2 cellular contexts compared by ENCODE assay signal in genomic region chr20:58293453-58293852, GRCh38.
TF ChIP-seq lines count a peak whose summit lies in the region.

No MANE protein-coding gene starts in this region.

TF ChIP-seq in IMR-90, 13 proteins besides CTCF, POLR2A, EP300 and RAD21:
- no peak for TF ChIP-seq CEBPB (IDR thresholded peaks at IDR 0.05; ENCODE audit: low read depth, low read length)
- no peak for TF ChIP-seq FOS (IDR thresholded peaks at IDR 0.05; ENCODE audit: low read depth, low read length)
- TF ChIP-seq MXI1 (IDR thresholded peaks at IDR 0.05; ENCODE audit: borderline replicate concordance, low read depth, low read length), result no peak
- no peak for TF ChIP-seq BHLHE40 (IDR thresholded peaks at IDR 0.05; ENCODE audit: low read depth, low read length)
- TF ChIP-seq NFE2L2 (IDR thresholded peaks at IDR 0.05; ENCODE audit: low read depth, low read length), result no peak
- no peak for TF ChIP-seq MAZ (IDR thresholded peaks at IDR 0.05; ENCODE audit: borderline replicate concordance, low read depth, low read length)
- TF ChIP-seq MAFK (IDR thresholded peaks at IDR 0.05; ENCODE audit: low read depth, low read length), result no peak
- no peak for TF ChIP-seq RCOR1 (IDR thresholded peaks at IDR 0.05; ENCODE audit: insufficient replicate concordance, low read length)
- TF ChIP-seq SMC3 (IDR thresholded peaks at IDR 0.05; ENCODE audit: low read depth, low read length), result no peak
- no peak for TF ChIP-seq USF2 (IDR thresholded peaks at IDR 0.05; ENCODE audit: low read depth, low read length)
- TF ChIP-seq CHD1 (IDR thresholded peaks at IDR 0.05; ENCODE audit: low read depth, low read length), result no peak

TF ChIP-seq in GM12878, 131 proteins besides CTCF, POLR2A, EP300 and RAD21 (continued from another document):
- no peak for TF ChIP-seq CREB1 (IDR thresholded peaks at IDR 0.05; ENCODE audit: low read depth)
- TF ChIP-seq LARP7 (IDR thresholded peaks at IDR 0.05), result no peak
- no peak for TF ChIP-seq TBL1XR1 (IDR thresholded peaks at IDR 0.05; ENCODE audit: low read depth, low read length)
- TF ChIP-seq ZZZ3 (IDR thresholded peaks at IDR 0.05; ENCODE audit: control insufficient read depth, insufficient read length, low read depth), result no peak
- TF ChIP-seq TAF1 (IDR thresholded peaks at IDR 0.05; ENCODE audit: borderline replicate concordance, low read depth, low read length), result no peak
- peak; percentile 46 for TF ChIP-seq SP1 (IDR thresholded peaks at IDR 0.05; ENCODE audit: low read depth, low read length)
- no peak for TF ChIP-seq SMAD1 (IDR thresholded peaks at IDR 0.05; ENCODE audit: low read depth, partially characterized antibody)
